8 cellular contexts compared by ENCODE assay signal in the genomic region with DNA sequence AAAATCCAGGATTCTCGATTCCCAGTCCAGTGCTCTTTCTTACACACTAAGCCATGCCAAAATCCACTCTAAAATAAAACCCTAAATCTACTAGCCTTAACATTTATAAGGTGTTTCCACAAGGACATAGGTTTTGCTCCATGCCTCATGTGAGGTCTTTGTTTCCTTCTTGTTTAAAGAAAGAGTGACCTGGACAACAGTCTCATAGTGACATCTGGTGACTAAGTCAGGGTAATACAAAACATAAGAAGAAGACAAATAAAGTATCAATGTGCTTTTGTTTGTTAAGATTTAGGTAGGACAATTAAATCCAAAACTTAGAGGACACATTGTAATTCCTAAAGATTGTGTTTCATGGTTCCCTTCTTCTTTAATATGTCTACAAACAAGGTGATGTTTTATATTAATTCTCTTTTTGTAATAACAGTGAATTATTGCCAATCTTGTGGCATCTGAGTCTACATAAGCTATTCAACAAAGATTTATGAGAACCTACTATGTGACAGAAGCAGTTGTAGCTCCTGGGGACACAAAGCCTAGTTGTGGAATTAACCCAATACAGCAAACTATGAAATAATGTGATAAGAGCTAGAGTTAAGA.
DNase-seq lines count a peak whose midpoint lies in the region; ATAC-seq, FAIRE-seq and TF ChIP-seq lines count a peak whose summit lies in the region.
"Not testable (repeated sequence)": the region's sequence is repeated elsewhere in the genome, so short reads cannot be mapped to it uniquely, and the experiment has no call there.

No MANE protein-coding gene starts in this region.

- H3K36me3 Mint-ChIP-seq in Caco-2 (ENCODE audit: insufficient read depth, unreplicated experiment); endodermal cell (ENCODE audit: low read depth): not testable (repeated sequence)

- not testable (repeated sequence) for H3K27ac ChIP-seq in endodermal cell (ENCODE audit: low read depth, low read length); stomach

- FAIRE-seq in HTR-8/SVneo (lab: Jason Lieb, UNC): peak; percentile 70

- not testable (repeated sequence) for H3K36me3 ChIP-seq in Caco-2 (ENCODE audit: control insufficient read depth, insufficient read depth, low read length); adipocyte (ENCODE audit: control insufficient read depth, insufficient read depth, low read length, severe bottlenecking); endodermal cell (ENCODE audit: control insufficient read depth, insufficient read depth, low read length); stomach

- H3K27ac Mint-ChIP-seq in Caco-2 (ENCODE audit: unreplicated experiment): not testable (repeated sequence)
- H3K27ac Mint-ChIP-seq in endodermal cell: peak overlapping the region; percentile 88

- H3K4me1 Mint-ChIP-seq in Caco-2 (ENCODE audit: low read depth, unreplicated experiment): not testable (repeated sequence)
- peaks cover 14% of the 10 kb centered on the region for H3K4me1 Mint-ChIP-seq in endodermal cell

- H3K9ac ChIP-seq in adipocyte (ENCODE audit: low read length); endodermal cell (ENCODE audit: extremely low read depth, low read length, poor library complexity, severe bottlenecking): not testable (repeated sequence)

- not testable (repeated sequence) for H3K4me1 ChIP-seq in Caco-2; adipocyte (ENCODE audit: control insufficient read depth, insufficient read depth, low read length); endodermal cell (ENCODE audit: control insufficient read depth, insufficient read depth, low read length); stomach

- H3K4me3 ChIP-seq in Caco-2 (ENCODE audit: low read depth, low read length); adipocyte (ENCODE audit: low read length); endodermal cell (ENCODE audit: low read length); stomach: not testable (repeated sequence)

- 27 to 100% methylated on average over 1 of the region's 1 CpG for whole genome bisulfite sequencing in endodermal cell (ENCODE audit: insufficient coverage in 1 of 2, insufficient read length in 1 of 2), 2 experiments
- WGBS in stomach, 5 donors: 20 to 34% (median 32%) methylated on average over 1 of the region's 1 CpG

- not testable (repeated sequence) for H3K27me3 Mint-ChIP-seq in Caco-2 (ENCODE audit: insufficient read depth, unreplicated experiment); endodermal cell (ENCODE audit: insufficient read depth)

- DNase-seq in Caco-2; HTR-8/SVneo (ENCODE audit: insufficient read length, low spot score); endodermal cell; left ventricle myocardium superior; stomach: not testable (repeated sequence)
- DNase-seq in NCI-H774 (lab: John Stamatoyannopoulos, UW) (peak; percentile 25), adipocyte (ENCODE audit: low read depth) (peak; percentile 38), myocyte (ENCODE audit: low read depth) (peak; percentile 1)

- TF ChIP-seq POLR2A in stomach (IDR thresholded peaks at IDR 0.05): not testable (repeated sequence)

- H3K4me3 Mint-ChIP-seq in Caco-2 (ENCODE audit: unreplicated experiment); endodermal cell: not testable (repeated sequence)

- TF ChIP-seq CTCF in Caco-2 (IDR thresholded peaks at IDR 0.05; ENCODE audit: insufficient read depth in 1 of 2, low read depth in 1 of 2, low read length in 1 of 2, severe bottlenecking in 1 of 2, unreplicated experiment in 1 of 2): peak; percentile 39 to 70
- TF ChIP-seq CTCF in endodermal cell (conservative IDR thresholded peaks at IDR 0.05): peak; percentile 77
- TF ChIP-seq CTCF in stomach (IDR thresholded peaks at IDR 0.05): peak in 4 of 7 experiments; percentile 14 to 44 (median 26)

- H3K9me3 Mint-ChIP-seq in Caco-2 (ENCODE audit: unreplicated experiment); endodermal cell: not testable (repeated sequence)

- CTCF ChIA-PET in Caco-2 (lab: Charles Lee): not testable (repeated sequence)

- not testable (repeated sequence) for BruUV-seq in Caco-2 (replicated peaks; lab: Mats Ljungman, UMichigan)

- POLR2A ChIA-PET in Caco-2 (lab: Charles Lee): not testable (repeated sequence)

- ATAC-seq in left ventricle myocardium superior: peak; percentile 52

- not testable (repeated sequence) for H3K9me3 ChIP-seq in Caco-2; adipocyte (ENCODE audit: control insufficient read depth, low read length); endodermal cell (ENCODE audit: control insufficient read depth, low read length); stomach

- intact Hi-C loops in Caco-2 (cut with micrococcal nuclease; ENCODE audit: unreplicated experiment): loop anchor here (1.0 kb wide), 2 partner anchors 412 to 519 kb away; no protein-coding TSS in a partner anchor
- intact Hi-C loops in left ventricle myocardium superior (cut with micrococcal nuclease); stomach (cut with DNase I; ENCODE audit: low total_unique reads): not testable (repeated sequence)

- not testable (repeated sequence) for H3K27me3 ChIP-seq in Caco-2 (replicated peaks; ENCODE audit: control insufficient read depth, insufficient read depth, low read length); adipocyte (replicated peaks; ENCODE audit: control insufficient read depth, insufficient read depth, low read length); endodermal cell (ENCODE audit: control insufficient read depth, insufficient read depth, low read length, poor library complexity, severe bottlenecking); stomach

- TF ChIP-seq EP300 in stomach (IDR thresholded peaks at IDR 0.05): not testable (repeated sequence)

Comparison
In these comparisons a context has a peak if more than half of its experiments do, and no peak if none do; other contexts are left out.
1. CTCF ChIP-seq: peak in every context shown above with its lines; median percentile 77 in endodermal cell; 54 in Caco-2; 26 in stomach.